13 cellular contexts compared by ENCODE assay signal in genomic region chr7:6259257-6259656, GRCh38. TPM values are rescaled to one million over a fixed set of nuclear protein-coding genes. Genes with fewer than 3 reads are reported as not detected.
DNase-seq lines count a peak whose midpoint lies in the region; TF ChIP-seq lines count a peak whose summit lies in the region.
"Had no signal": no experiment of that assay in that cellular context is flagged by ENCODE, and none has a peak within 500 bp of the region (broad histone marks: within the 10 kb centered on the region; RNA-seq: fewer than 3 reads in every experiment).

No MANE protein-coding gene starts in this region.

- intact Hi-C loops in A673 (cut with micrococcal nuclease; ENCODE audit: unreplicated experiment) (no loop called here), sigmoid colon (cut with DNase I) (no loop called here), posterior cingulate gyrus (cut with DNase I) (no loop called here)

- peaks cover 23% of the 10 kb centered on the region for H3K4me1 Mint-ChIP-seq in activated naive CD4-positive, alpha-beta T cell treated with anti-CD3 and anti-CD28 coated beads, Interleukin-2, amount 10 ng/mL, durations not matched to agents 7 days and 5 days

- H3F3A ChIP-seq in Loucy (ENCODE audit: low read depth), result no peaks in the 10 kb centered on the region

- no peak for TF ChIP-seq POLR2A in sigmoid colon (IDR thresholded peaks at IDR 0.05)

- no peaks in the 10 kb centered on the region for H4K20me1 ChIP-seq in Loucy (ENCODE audit: insufficient read depth, low read length, poor library complexity, severe bottlenecking)

- H3K36me3 Mint-ChIP-seq in activated naive CD4-positive, alpha-beta T cell treated with anti-CD3 and anti-CD28 coated beads, Interleukin-2, amount 10 ng/mL, durations not matched to agents 7 days and 5 days, result no peaks in the 10 kb centered on the region

- H3K4me2 ChIP-seq in Loucy (ENCODE audit: low read depth, low read length, poor library complexity, severe bottlenecking), result peak overlapping the region; percentile 62

- H3K9me2 ChIP-seq in Loucy (replicated peaks; ENCODE audit: low read depth, low read length), result no peaks in the 10 kb centered on the region

- H3K79me2 ChIP-seq in Loucy (ENCODE audit: insufficient read depth, low read length), result no peaks in the 10 kb centered on the region; the same call in 1 of the 2 replicates

- DNase-seq in A673 (ENCODE audit: low spot score), result no peak
- peak; percentile 51 for DNase-seq in fibroblast of peridontal ligament (ENCODE audit: extremely low read depth)
- no peak for DNase-seq in sigmoid colon
- no peak for DNase-seq in activated T-cell treated with anti-CD3 and anti-CD28 coated beads, Interleukin-2, amount 50 U/mL, for 48 hours
- no peak for DNase-seq in activated naive CD4-positive, alpha-beta T cell treated with anti-CD3 and anti-CD28 coated beads, Interleukin-2, amount 10 ng/mL, durations not matched to agents 7 days and 5 days
- DNase-seq in posterior cingulate gyrus, result no peak
- DNase-seq in NCI-H526 treated with DMSO at 0.1 percent for 48 hours (lab: John Stamatoyannopoulos, UW), result no peak
- DNase-seq: activated CD4-positive, CD25-positive, alpha-beta regulatory T cell; NCI-H2029; NCI-H774; SIG-M5 had no signal

- no peak overlapping the region for H3K27ac Mint-ChIP-seq in activated naive CD4-positive, alpha-beta T cell treated with anti-CD3 and anti-CD28 coated beads, Interleukin-2, amount 10 ng/mL, durations not matched to agents 7 days and 5 days

- TF ChIP-seq CTCF in A673 (conservative IDR thresholded peaks at IDR 0.05; ENCODE audit: low read depth, low read length) (no peak), Loucy (conservative IDR thresholded peaks at IDR 0.05; ENCODE audit: low read length) (no peak), sigmoid colon (IDR thresholded peaks at IDR 0.05) (no peak)

- no TSS peak for BruUV-seq in A673 (replicated peaks; lab: Mats Ljungman, UMichigan)

- CTCF ChIA-PET in A673 (lab: Charles Lee), result no interaction called here
- CTCF ChIA-PET in activated naive CD4-positive, alpha-beta T cell treated with anti-CD3 and anti-CD28 coated beads, Interleukin-2, amount 10 ng/mL, durations not matched to agents 7 days and 5 days (lab: Charles Lee), result no interaction called here

- H3K4me3 ChIP-seq in A673 (ENCODE audit: low read depth, low read length, poor library complexity, severe bottlenecking), result no peak overlapping the region
- peak overlapping the region; percentile 25 for H3K4me3 ChIP-seq in Loucy (ENCODE audit: low read length, poor library complexity, severe bottlenecking)
- no peak overlapping the region for H3K4me3 ChIP-seq in sigmoid colon

- 36 to 56% methylated on average over 3 of the region's 3 CpGs for WGBS in sigmoid colon, 2 donors

- POLR2A ChIA-PET in A673 (lab: Charles Lee; ENCODE audit: low non-redundant PET), result no interaction called here

- H3K27me3 Mint-ChIP-seq in activated naive CD4-positive, alpha-beta T cell treated with anti-CD3 and anti-CD28 coated beads, Interleukin-2, amount 10 ng/mL, durations not matched to agents 7 days and 5 days, result peaks cover 27% of the 10 kb centered on the region

- H3K4me1 ChIP-seq in A673 (ENCODE audit: insufficient read depth, low read length, poor library complexity, severe bottlenecking) (peaks cover 63% of the 10 kb centered on the region), Loucy (ENCODE audit: insufficient read depth, low read length, poor library complexity, severe bottlenecking) (peaks cover 44% of the 10 kb centered on the region), sigmoid colon (peaks cover 0 to 23% (median 14%) of the 10 kb centered on the region in 4 donors)

- no peak overlapping the region for H3K4me3 Mint-ChIP-seq in activated naive CD4-positive, alpha-beta T cell treated with anti-CD3 and anti-CD28 coated beads, Interleukin-2, amount 10 ng/mL, durations not matched to agents 7 days and 5 days
- H3K4me3 Mint-ChIP-seq: neural crest cell had no signal

- H3K36me3 ChIP-seq in A673 (ENCODE audit: insufficient read depth, low read length, poor library complexity, severe bottlenecking) (no peaks in the 10 kb centered on the region), Loucy (ENCODE audit: insufficient read depth, low read length) (no peaks in the 10 kb centered on the region), sigmoid colon (no peaks in the 10 kb centered on the region)

- H3K9me3 ChIP-seq in A673 (ENCODE audit: low read depth, low read length, poor library complexity, severe bottlenecking), result no peaks in the 10 kb centered on the region
- no peaks in the 10 kb centered on the region for H3K9me3 ChIP-seq in Loucy (ENCODE audit: insufficient read depth, low read depth, low read length)
- H3K9me3 ChIP-seq in sigmoid colon, result no peaks in the 10 kb centered on the region

- H3K27me3 ChIP-seq in A673 (replicated peaks; ENCODE audit: insufficient read depth, low read depth, low read length, poor library complexity) (no peaks in the 10 kb centered on the region), Loucy (ENCODE audit: insufficient read depth, low read length, poor library complexity, severe bottlenecking) (no peaks in the 10 kb centered on the region), sigmoid colon (no peaks in the 10 kb centered on the region)

- H2AFZ ChIP-seq in Loucy (ENCODE audit: low read length), result no peak overlapping the region

- no peak for TF ChIP-seq EP300 in sigmoid colon (IDR thresholded peaks at IDR 0.05)

- H3K9ac ChIP-seq in Loucy (ENCODE audit: low read depth, low read length, poor library complexity, severe bottlenecking), result no peak overlapping the region

- H3K27ac ChIP-seq in A673 (ENCODE audit: low read depth, low read length, poor library complexity, severe bottlenecking) (peak overlapping the region; percentile 26), sigmoid colon (peak overlapping the region; percentile 43 to 66 (median 56))

- no peaks in the 10 kb centered on the region for H3K9me3 Mint-ChIP-seq in activated naive CD4-positive, alpha-beta T cell treated with anti-CD3 and anti-CD28 coated beads, Interleukin-2, amount 10 ng/mL, durations not matched to agents 7 days and 5 days
- H3K9me3 Mint-ChIP-seq: neural crest cell had no signal

RNA-seq across cellular contexts. Expression of gene CYTH3, which starts 13.2 kb away (rescaled TPM):
- total RNA-seq in A673 (2021) (20.2 and 20.5 TPM in 2 replicates), sigmoid colon (10 to 100 TPM; 27.1 to 34.8 (median 29.3) TPM)
- polyA plus RNA-seq in sigmoid colon, result 10 to 100 TPM in 1 of 3 donors, 1 to 10 TPM in 2; 6.5 to 10.1 (median 9.0) TPM
